In the genomic region with DNA sequence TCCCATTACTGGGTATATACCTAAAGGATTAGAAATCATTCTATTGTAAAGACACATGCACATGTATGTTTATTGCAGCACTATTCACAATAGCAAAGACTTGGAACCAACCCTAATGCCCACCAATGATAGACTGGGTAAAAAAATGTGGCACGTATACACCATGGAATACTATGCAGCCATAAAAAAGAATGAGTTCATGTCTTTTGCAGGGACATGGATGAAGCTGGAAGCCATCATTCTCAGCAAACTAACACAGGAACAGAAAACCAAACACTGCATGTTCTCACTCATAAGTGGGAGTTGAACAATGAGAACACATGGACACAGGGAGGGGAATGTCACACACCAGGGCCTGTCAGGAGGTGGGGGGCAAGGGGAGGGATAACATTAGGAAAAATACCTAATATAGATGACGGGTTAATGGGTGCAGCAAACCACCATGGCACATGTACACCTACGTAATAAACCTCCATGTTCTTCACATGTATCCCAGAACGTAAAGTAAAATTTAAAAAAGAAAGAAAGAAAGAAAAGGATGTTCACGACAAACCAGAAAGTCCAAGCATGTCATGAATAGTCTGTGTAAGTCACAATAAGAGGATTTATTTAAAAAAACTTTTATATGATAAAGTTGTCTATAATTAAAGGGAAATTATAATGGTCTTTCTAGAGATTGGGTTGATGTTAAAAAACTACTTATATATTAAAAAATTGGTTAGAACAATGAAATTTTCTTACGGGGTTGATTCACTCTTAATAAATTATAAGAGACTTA, we compare ENCODE assay signal across 1 cellular context.
TF ChIP-seq lines count a peak whose summit lies in the region.

No MANE protein-coding gene starts in this region.

TF ChIP-seq in K562, 482 proteins besides CTCF, POLR2A, EP300 and RAD21:
- TF ChIP-seq BCOR (IDR thresholded peaks at IDR 0.05) (peak; percentile 59), ZNF146 (CRISPR knock-in tag; IDR thresholded peaks at IDR 0.05; ENCODE audit: unreplicated experiment) (peak; percentile 75), ZFP36 (IDR thresholded peaks at IDR 0.05; ENCODE audit: low read depth, low read length, partially characterized antibody) (peak; percentile 73), KDM1A (IDR thresholded peaks at IDR 0.05) (0 out of 4 replicates have a peak, but pooled peaks of 1 of the 2 experiments have one; percentile 13)
